ENCODE assay signal across 19 cellular contexts in the genomic region with DNA sequence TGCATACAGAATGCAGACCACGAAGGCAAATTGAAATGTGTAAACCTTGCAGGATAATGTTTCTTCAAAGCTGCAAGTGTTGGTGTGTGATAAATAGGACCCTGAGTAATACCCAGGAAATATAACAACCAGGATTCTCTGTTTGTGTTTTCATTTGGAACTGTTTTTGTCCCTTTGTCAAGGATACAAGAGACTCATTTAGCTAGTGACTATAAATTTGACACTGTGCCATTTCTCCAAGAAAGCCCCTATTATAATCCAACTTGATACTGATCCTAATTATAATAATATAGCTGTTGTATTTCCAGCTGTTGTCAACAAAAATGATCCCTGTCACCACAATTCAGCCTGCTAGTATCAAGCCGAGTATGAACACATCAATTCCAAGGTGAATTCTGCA.
DNase-seq lines count a peak whose midpoint lies in the region; ATAC-seq, FAIRE-seq and TF ChIP-seq lines count a peak whose summit lies in the region.
"Had no signal": no experiment of that assay in that cellular context is flagged by ENCODE, and none has a peak within 500 bp of the region (broad histone marks: within the 10 kb centered on the region; RNA-seq: fewer than 3 reads in every experiment).

No MANE protein-coding gene starts in this region.

- no peak overlapping the region for H2BK5ac ChIP-seq in H1 (ENCODE audit: low read depth, low read length)

- WGBS in H1 (ENCODE audit: extremely low coverage in 1 of 2, insufficient coverage in 1 of 2, insufficient read length in 1 of 2, insufficient replicate concordance in 2 of 2, low coverage in 1 of 2, low lambda C conversion rate in 2 of 2, missing lambda C conversion rate in 1 of 2), 2 experiments = 82% methylated on average over 2 of the region's 2 CpGs; no CpG with 5 or more reads in 1 of the 2 experiments
- WGBS in right lobe of liver (ENCODE audit: insufficient coverage, low coverage, low lambda C conversion rate, missing lambda C conversion rate) = 29% methylated on average over 2 of the region's 2 CpGs

- H3K27ac ChIP-seq in H1 (ENCODE audit: low read depth, low read length) (no peak overlapping the region), right lobe of liver (no peak overlapping the region), MM.1S (ENCODE audit: low read length) (no peak overlapping the region)
- H3K27ac ChIP-seq: C4-2B, HL-60, Peyer's patch, SJSA1 had no signal

- no peaks in the 10 kb centered on the region for H3K9me2 ChIP-seq in MM.1S (replicated peaks; ENCODE audit: insufficient read depth, low read length)

- H4K8ac ChIP-seq in H1 (ENCODE audit: extremely low read depth, insufficient read depth, low read length) = no peak overlapping the region

- H4K20me1 ChIP-seq in H1 (replicated peaks in 1 of 2; ENCODE audit: control insufficient read depth in 1 of 2, insufficient read depth in 2 of 2, low read length in 2 of 2) (no peaks in the 10 kb centered on the region), MM.1S (ENCODE audit: insufficient read depth, low read length) (no peaks in the 10 kb centered on the region)

- no peak overlapping the region for H2BK20ac ChIP-seq in H1 (ENCODE audit: low read length)

- no peak overlapping the region for H3K23ac ChIP-seq in H1 (ENCODE audit: insufficient read length)

- H2BK12ac ChIP-seq in H1 (ENCODE audit: low read depth, low read length) = no peak overlapping the region

- peaks cover 0 to 5% (median 0%) of the 10 kb centered on the region in 4 experiments; a peak in 2 of 7 replicates for H3K4me1 ChIP-seq in H1 (replicated peaks in 1 of 4; ENCODE audit: control insufficient read depth in 3 of 4, insufficient read depth in 4 of 4, low read length in 3 of 4)
- H3K4me1 ChIP-seq in right lobe of liver = no peaks in the 10 kb centered on the region
- no peaks in the 10 kb centered on the region for H3K4me1 ChIP-seq in MM.1S (ENCODE audit: low read length)
- H3K4me1 ChIP-seq: Peyer's patch, SJSA1 had no signal

- no peak overlapping the region for H3K56ac ChIP-seq in H1 (replicated peaks; ENCODE audit: insufficient read length, low read depth, low read length)

- H3K4me2 ChIP-seq in H1 (ENCODE audit: insufficient read depth in 1 of 2, low read depth in 2 of 2, low read length in 2 of 2) (no peak overlapping the region), MM.1S (ENCODE audit: low read depth, low read length) (no peak overlapping the region)

- H3K27me3 ChIP-seq in H1 (replicated peaks in 1 of 4; ENCODE audit: control insufficient read depth in 3 of 4, extremely low read depth in 1 of 4, insufficient read depth in 3 of 4, low read length in 3 of 4) (no peaks in the 10 kb centered on the region), right lobe of liver (no peaks in the 10 kb centered on the region), MM.1S (replicated peaks; ENCODE audit: insufficient read depth, low read length) (no peaks in the 10 kb centered on the region)
- H3K27me3 ChIP-seq: Peyer's patch, SJSA1 had no signal

- TF ChIP-seq EP300 in H1 (IDR thresholded peaks at IDR 0.05; ENCODE audit: borderline replicate concordance in 1 of 2, low read depth in 2 of 2, low read length in 2 of 2) = no peak

- H4K91ac ChIP-seq in H1 (replicated peaks; ENCODE audit: insufficient read length, low read length) = peak overlapping the region; percentile 28

- H3F3A ChIP-seq in MM.1S (ENCODE audit: insufficient read depth, low read length) = no peaks in the 10 kb centered on the region

- no peak for TF ChIP-seq CTCF in H1 (IDR thresholded peaks at IDR 0.05; ENCODE audit: control extremely low read depth in 1 of 3, insufficient read depth in 1 of 3, low read depth in 1 of 3, low read length in 3 of 3)
- no peak for TF ChIP-seq CTCF in right lobe of liver (IDR thresholded peaks at IDR 0.05)
- TF ChIP-seq CTCF in MM.1S (IDR thresholded peaks at IDR 0.05; ENCODE audit: low read length) = no peak

- ATAC-seq in right lobe of liver (no peak), GM18498 (IDR thresholded peaks at IDR 0.05; ENCODE audit: unreplicated experiment) (no peak)
- ATAC-seq: HepG2, K562 had no signal

- no peaks in the 10 kb centered on the region for H3K79me2 ChIP-seq in H1 (ENCODE audit: control insufficient read depth in 1 of 2, insufficient read depth in 2 of 2, low read length in 2 of 2)
- H3K79me2 ChIP-seq in MM.1S (ENCODE audit: low read length) = no peaks in the 10 kb centered on the region

- DNase-seq in COR-L47 (lab: John Stamatoyannopoulos, UW) (peak; percentile 69), NCI-H69 (lab: John Stamatoyannopoulos, UW) (peak; percentile 55), H1 (ENCODE audit: low read depth in 1 of 2, low spot score in 2 of 2) (no peak), middle frontal gyrus (ENCODE audit: extremely low spot score, low spot score) (peak; percentile 47), right lobe of liver (no peak), MM.1S (no peak), NCI-H1436 treated with DMSO at 0.1 percent for 48 hours (lab: John Stamatoyannopoulos, UW) (no peak)
- DNase-seq: AML-193, EL, H9, NCI-H187 treated with DMSO at 0.1 percent for 48 hours, NCI-H774, Peyer's patch had no signal

- POLR2A ChIA-PET in H1 (lab: Charles Lee; ENCODE audit: partially characterized antibody) = interaction anchor here (1.0 to 2.3 kb wide), 2 partner anchors 10 to 105 kb away, joined by 3 to 10 read pairs; no protein-coding TSS in a partner anchor

- no peak overlapping the region for H2BK120ac ChIP-seq in H1 (replicated peaks; ENCODE audit: low read depth, low read length)

- no peaks in the 10 kb centered on the region for H3K79me1 ChIP-seq in H1 (ENCODE audit: low read depth, low read length)

- no peak overlapping the region for H2BK15ac ChIP-seq in H1 (ENCODE audit: low read length)

- H3K4me3 ChIP-seq in H1 (ENCODE audit: extremely low read depth in 1 of 4, insufficient read depth in 2 of 4, low read depth in 3 of 4, low read length in 4 of 4) = no peak overlapping the region
- no peak overlapping the region for H3K4me3 ChIP-seq in right lobe of liver
- H3K4me3 ChIP-seq in MM.1S (ENCODE audit: low read length) = no peak overlapping the region
- H3K4me3 ChIP-seq: K562, Peyer's patch, SJSA1 had no signal

- H3K9ac ChIP-seq in H1 (replicated peaks in 1 of 4; ENCODE audit: extremely low read depth in 1 of 4, low read depth in 3 of 4, low read length in 3 of 4) (no peak overlapping the region), MM.1S (ENCODE audit: low read length) (no peak overlapping the region)

- no peaks in the 10 kb centered on the region for H3K23me2 ChIP-seq in H1 (ENCODE audit: low read depth, low read length)

- no peak overlapping the region for H3K14ac ChIP-seq in H1 (ENCODE audit: insufficient read length)

- FAIRE-seq in H1 (lab: Jason Lieb, UNC) = no peak
- FAIRE-seq: HepG2, K562 had no signal

- intact Hi-C loops in right lobe of liver (cut with DNase I) = no loop called here

- H2AFZ ChIP-seq in H1 (ENCODE audit: low read length) (no peak overlapping the region), MM.1S (ENCODE audit: low read length) (no peak overlapping the region)

- CTCF ChIA-PET in H1 (lab: Charles Lee; ENCODE audit: partially characterized antibody) = interaction anchor here (0.7 to 0.9 kb wide), 2 partner anchors 38 to 138 kb away, joined by 3 read pairs; no protein-coding TSS in a partner anchor

- H3K4ac ChIP-seq in H1 (replicated peaks; ENCODE audit: insufficient read length, low read depth, low read length) = no peak overlapping the region

- H3K9me3 ChIP-seq in H1 (ENCODE audit: insufficient read depth in 2 of 2, low read depth in 1 of 2, low read length in 1 of 2) (no peaks in the 10 kb centered on the region; a peak in 1 of 4 replicates), right lobe of liver (no peaks in the 10 kb centered on the region), MM.1S (replicated peaks; ENCODE audit: insufficient read depth, low read length) (no peaks in the 10 kb centered on the region)
- H3K9me3 ChIP-seq: Peyer's patch, SJSA1 had no signal

- H4K5ac ChIP-seq in H1 (ENCODE audit: insufficient read length, low read depth, low read length) = no peak overlapping the region

- TF ChIP-seq POLR2A in H1 (IDR thresholded peaks at IDR 0.05; ENCODE audit: control extremely low read depth in 1 of 2, low read depth in 2 of 2, low read length in 2 of 2) (no peak), right lobe of liver (IDR thresholded peaks at IDR 0.05) (no peak)

- H2AK5ac ChIP-seq in H1 (ENCODE audit: low read depth, low read length) = no peak overlapping the region

- H3K18ac ChIP-seq in H1 (ENCODE audit: extremely low read depth, low read length) = no peak overlapping the region

- H3K36me3 ChIP-seq in H1 (ENCODE audit: control insufficient read depth in 2 of 4, insufficient read depth in 4 of 4, low read length in 3 of 4) = no peaks in the 10 kb centered on the region
- H3K36me3 ChIP-seq in right lobe of liver = no peaks in the 10 kb centered on the region
- H3K36me3 ChIP-seq in MM.1S (replicated peaks; ENCODE audit: insufficient read depth, low read length) = no peaks in the 10 kb centered on the region
- H3K36me3 ChIP-seq: Peyer's patch, SJSA1 had no signal

- TF ChIP-seq RAD21 in H1 (IDR thresholded peaks at IDR 0.05 in 1 of 2, conservative IDR thresholded peaks at IDR 0.05 in 1 of 2; ENCODE audit: low read depth in 2 of 2, low read length in 2 of 2) = no peak

TF ChIP-seq in H1, 55 proteins besides CTCF, POLR2A, EP300 and RAD21 (continues in another document):
- TF ChIP-seq TCF12 (IDR thresholded peaks at IDR 0.05; ENCODE audit: low read depth, low read length) (no peak), MAX (IDR thresholded peaks at IDR 0.05) (no peak), RNF2 (IDR thresholded peaks at IDR 0.05; ENCODE audit: borderline replicate concordance, low read depth, low read length, missing control alignments, poor library complexity, severe bottlenecking) (no peak)
- TF ChIP-seq, protein P1, sequence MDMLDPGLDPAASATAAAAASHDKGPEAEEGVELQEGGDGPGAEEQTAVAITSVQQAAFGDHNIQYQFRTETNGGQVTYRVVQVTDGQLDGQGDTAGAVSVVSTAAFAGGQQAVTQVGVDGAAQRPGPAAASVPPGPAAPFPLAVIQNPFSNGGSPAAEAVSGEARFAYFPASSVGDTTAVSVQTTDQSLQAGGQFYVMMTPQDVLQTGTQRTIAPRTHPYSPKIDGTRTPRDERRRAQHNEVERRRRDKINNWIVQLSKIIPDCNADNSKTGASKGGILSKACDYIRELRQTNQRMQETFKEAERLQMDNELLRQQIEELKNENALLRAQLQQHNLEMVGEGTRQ (IDR thresholded peaks at IDR 0.05; ENCODE audit: low read length) = no peak

Comparison
In these comparisons a context has a peak if more than half of its experiments do, and no peak if none do; other contexts are left out.
1. DNase-seq: peak in COR-L47 (single experiment), NCI-H69 (single experiment) and middle frontal gyrus (single experiment); none in H1 (0 of 2), right lobe of liver (0 of 3), MM.1S (single experiment) and NCI-H1436 treated with DMSO at 0.1 percent for 48 hours (single experiment).